Comparison of ENCODE assay signal across 8 cellular contexts in the genomic region with DNA sequence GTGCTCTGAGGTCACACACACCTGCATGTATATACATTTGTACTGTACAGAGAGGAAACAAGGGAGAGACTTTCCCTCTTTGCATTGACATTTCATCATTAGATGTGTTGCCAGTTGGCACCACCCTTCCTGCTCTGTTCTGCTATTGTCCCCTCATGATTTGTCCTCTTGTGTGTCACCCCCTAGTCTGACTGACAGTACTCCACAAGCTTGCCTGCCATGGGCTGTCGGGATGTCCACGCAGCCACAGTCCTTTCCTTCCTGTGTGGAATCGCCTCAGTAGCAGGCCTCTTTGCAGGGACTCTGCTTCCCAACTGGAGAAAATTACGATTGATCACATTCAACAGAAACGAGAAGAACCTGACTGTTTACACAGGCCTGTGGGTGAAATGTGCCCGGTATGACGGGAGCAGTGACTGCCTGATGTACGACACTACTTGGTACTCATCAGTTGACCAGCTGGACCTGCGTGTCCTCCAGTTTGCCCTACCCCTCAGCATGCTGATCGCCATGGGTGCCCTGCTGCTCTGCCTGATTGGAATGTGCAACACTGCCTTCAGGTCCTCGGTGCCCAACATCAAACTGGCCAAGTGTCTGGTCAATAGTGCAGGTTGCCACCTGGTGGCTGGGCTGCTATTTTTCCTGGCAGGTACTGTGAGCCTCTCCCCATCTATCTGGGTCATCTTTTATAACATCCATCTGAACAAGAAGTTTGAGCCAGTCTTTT. TPM values are rescaled to one million over a fixed set of nuclear protein-coding genes. Genes with fewer than 3 reads are reported as not detected.
DNase-seq lines count a peak whose midpoint lies in the region; ATAC-seq, FAIRE-seq and TF ChIP-seq lines count a peak whose summit lies in the region.

No MANE protein-coding gene starts in this region.

- H3K9me3 ChIP-seq in pancreas (no peaks in the 10 kb centered on the region), vagina (no peaks in the 10 kb centered on the region)

- no peak overlapping the region for H3K27ac ChIP-seq in pancreas
- no peak overlapping the region for H3K27ac ChIP-seq in vagina

- no peak for FAIRE-seq in pancreas (lab: Jason Lieb, UNC)

- in situ Hi-C loops in G401 (cut with HindIII; ENCODE audit: low sequenced_read_pairs), result no loop called here

- H3K27me3 ChIP-seq in pancreas (no peaks in the 10 kb centered on the region), vagina (no peaks in the 10 kb centered on the region)

- intact Hi-C loops in pancreas (cut with DNase I), result no loop called here
- intact Hi-C loops in vagina (cut with DNase I), result no loop called here

- WGBS in pancreas, 2 donors, result 86 to 90% methylated on average over 11 of the region's 11 CpGs

- DNase-seq in stimulated activated CD4-positive, alpha-beta T cell treated with anti-CD3 and anti-CD28 coated beads, Interleukin-15, amount 100 ng/mL, for 24 hours, result peak; percentile 32
- no peak for DNase-seq in stimulated activated CD4-positive, alpha-beta T cell treated with anti-CD3 and anti-CD28 coated beads, Interleukin-2, amount 100 ng/mL, for 48 hours
- DNase-seq in NCI-H2029 (lab: John Stamatoyannopoulos, UW) (peak; percentile 68), cardiac fibroblast (ENCODE audit: low read depth in 2 of 2) (peak in 1 of 2 donors; percentile 29), pancreas (peak in 3 of 6 donors; percentile 28 to 47 (median 45)), G401 (ENCODE audit: low spot score) (no peak), epidermal melanocyte (ENCODE audit: insufficient read length, low spot score) (no peak), vagina (ENCODE audit: extremely low spot score in 2 of 2) (no peak)

- H3K4me3 ChIP-seq in cardiac fibroblast (replicated peaks in 1 of 2; ENCODE audit: low read depth in 2 of 2, low read length in 2 of 2) (no peak overlapping the region), pancreas (no peak overlapping the region), vagina (no peak overlapping the region)

- H3K4me1 ChIP-seq in pancreas (peaks cover 10 to 24% (median 16%) of the 10 kb centered on the region in 3 donors), vagina (no peaks in the 10 kb centered on the region)

- TF ChIP-seq CTCF in cardiac fibroblast (IDR thresholded peaks at IDR 0.05; ENCODE audit: low read depth, low read length), result peak; percentile 31
- TF ChIP-seq CTCF in pancreas (IDR thresholded peaks at IDR 0.05), result peak in 1 of 4 donors; percentile 12
- no peak for TF ChIP-seq CTCF in vagina (IDR thresholded peaks at IDR 0.05)

- no peak for TF ChIP-seq POLR2A in vagina (IDR thresholded peaks at IDR 0.05)

- peak in 3 of 4 donors; percentile 25 to 69 (median 46) for ATAC-seq in pancreas

- peaks cover 0 to 8% (median 0%) of the 10 kb centered on the region in 3 donors for H3K36me3 ChIP-seq in pancreas
- H3K36me3 ChIP-seq in vagina, result peaks cover 0 to 16% of the 10 kb centered on the region in 2 donors

RNA-seq across cellular contexts. Expression of gene CLDN12, which starts 9.4 kb away (rescaled TPM):
- total RNA-seq in pancreas (10 to 100 TPM; 11.8 to 33.3 (median 17.1) TPM), vagina (21.4 TPM)
- 10 to 100 TPM; 10.5 to 14.2 TPM for polyA plus RNA-seq in pancreas
- total RNA-seq in G401 (2014; rRNA removed; shearing (Covaris generic)), result 20.1 and 22.8 TPM in 2 replicates

RNA-seq across cellular contexts. Expression of gene PTTG1IP2, which starts 56.8 kb away (rescaled TPM):
- not detected for total RNA-seq in pancreas
- not detected for polyA plus RNA-seq in pancreas
- not detected in 2 replicates for total RNA-seq in G401 (2014; rRNA removed; shearing (Covaris generic))
- not detected for total RNA-seq in vagina

Comparison
In these comparisons a context has a peak if more than half of its experiments do, and no peak if none do; other contexts are left out.
1. DNase-seq: peak in stimulated activated CD4-positive, alpha-beta T cell treated with anti-CD3 and anti-CD28 coated beads, Interleukin-15, amount 100 ng/mL, for 24 hours (single experiment) and NCI-H2029 (single experiment); none in stimulated activated CD4-positive, alpha-beta T cell treated with anti-CD3 and anti-CD28 coated beads, Interleukin-2, amount 100 ng/mL, for 48 hours (0 of 2), G401 (single experiment), epidermal melanocyte (single experiment) and vagina (0 of 2).